ENCODE assay signal across 17 cellular contexts in the genomic region with DNA sequence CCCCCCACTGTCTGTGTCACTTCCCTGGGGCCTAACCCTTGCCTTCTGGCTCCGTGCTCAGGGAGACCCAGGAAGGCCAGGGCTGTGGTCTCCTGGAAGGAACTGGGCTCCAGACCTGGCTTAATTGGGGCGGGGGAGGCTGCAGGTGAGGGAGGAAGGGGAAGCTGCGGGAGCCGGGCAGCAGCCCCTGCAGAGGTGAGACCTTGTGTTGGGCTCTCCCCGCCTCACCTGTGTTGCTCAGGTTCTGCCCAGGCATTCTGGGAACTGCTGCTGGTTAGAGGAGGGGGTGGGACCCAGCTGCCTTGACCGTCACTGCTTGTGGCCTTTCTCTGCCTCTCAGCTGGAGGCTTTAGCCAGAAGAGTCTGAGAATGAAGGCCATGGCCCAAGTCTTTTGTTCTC.
"Had no signal": no experiment of that assay in that cellular context is flagged by ENCODE, and none has a peak within 500 bp of the region (broad histone marks: within the 10 kb centered on the region; RNA-seq: fewer than 3 reads in every experiment).

No MANE protein-coding gene starts in this region.

- H3K4me3 Mint-ChIP-seq: activated naive CD4-positive, alpha-beta T cell treated with anti-CD3 and anti-CD28 coated beads, Interleukin-2, amount 50 U/mL, for 24 hours; activated T-cell treated with anti-CD3 and anti-CD28 coated beads, Interleukin-2, amount 50 U/mL, for 72 hours had no signal

- H3K27me3 ChIP-seq: tibial nerve had no signal

- H3K27me3 Mint-ChIP-seq: activated naive CD4-positive, alpha-beta T cell treated with anti-CD3 and anti-CD28 coated beads, Interleukin-2, amount 50 U/mL, for 24 hours had no signal

- H3K4me1 ChIP-seq: parathyroid adenoma had no signal

- ATAC-seq: activated T-cell treated with anti-CD3 and anti-CD28 coated beads, Interleukin-2, amount 50 U/mL, for 72 hours; stimulated activated naive CD8-positive, alpha-beta T cell treated with anti-CD3 and anti-CD28 coated beads, Interleukin-15, Interleukin-2, amounts not matched to agents 100 U/mL and 50 U/mL, for 24 hours had no signal

- H3K4me3 ChIP-seq: left ventricle myocardium inferior, tibial nerve had no signal

- H3K9ac ChIP-seq: parathyroid adenoma had no signal

- DNase-seq: activated CD4-positive, alpha-beta T cell treated with anti-CD3 and anti-CD28 coated beads, Interleukin-2, amount 50 U/mL, for 1 hour; activated CD4-positive, CD25-positive, alpha-beta regulatory T cell treated with anti-CD3 and anti-CD28 coated beads, Interleukin-2, amount 50 U/mL, for 72 hours; activated CD8-positive, alpha-beta memory T cell treated with anti-CD3 and anti-CD28 coated beads, Interleukin-2, amount 50 U/mL, for 4 hours; activated gamma-delta T cell; activated T-cell treated with anti-CD3 and anti-CD28 coated beads, Interleukin-2, amount 50 U/mL, for 72 hours; dermis blood vessel endothelial cell; effector memory CD4-positive, alpha-beta T cell; left ventricle myocardium inferior; mammary epithelial cell; stimulated activated CD4-positive, alpha-beta T cell treated with anti-CD3 and anti-CD28 coated beads, Interleukin-12 subunit alpha, Interleukin-12 subunit beta, amount 100 ng/mL, for 4 hours; stimulated activated CD4-positive, alpha-beta T cell treated with anti-CD3 and anti-CD28 coated beads, Interleukin-1b, Interleukin-23, amount 100 ng/mL, for 48 hours; stimulated activated CD8-positive, alpha-beta memory T cell treated with anti-CD3 and anti-CD28 coated beads, Interleukin-4, amount 100 ng/mL, for 48 hours; stimulated activated naive CD8-positive, alpha-beta T cell treated with anti-CD3 and anti-CD28 coated beads, Interleukin-15, Interleukin-2, amounts not matched to agents 100 U/mL and 50 U/mL, for 24 hours; substantia nigra had no signal

- H3K36me3 ChIP-seq: left ventricle myocardium inferior, tibial nerve had no signal

- H3K27ac Mint-ChIP-seq: activated T-cell treated with anti-CD3 and anti-CD28 coated beads, Interleukin-2, amount 50 U/mL, for 72 hours had no signal

- H2AFZ ChIP-seq: parathyroid adenoma had no signal

- H3K27ac ChIP-seq: left ventricle myocardium inferior, parathyroid adenoma, tibial nerve had no signal

- H3K79me2 ChIP-seq: parathyroid adenoma had no signal

- H3K9me3 Mint-ChIP-seq: activated naive CD4-positive, alpha-beta T cell treated with anti-CD3 and anti-CD28 coated beads, Interleukin-2, amount 50 U/mL, for 24 hours; activated T-cell treated with anti-CD3 and anti-CD28 coated beads, Interleukin-2, amount 50 U/mL, for 72 hours had no signal

- H3K9me3 ChIP-seq: left ventricle myocardium inferior, tibial nerve had no signal
